ENCODE assay signal across 8 cellular contexts in genomic region chrX:139932077-139932900, GRCh38.
A peak's percentile ranks its signal among the peaks of the same experiment; 100 is the strongest.
DNase-seq lines count a peak whose midpoint lies in the region; ATAC-seq lines count a peak whose summit lies in the region.

No MANE protein-coding gene starts in this region.

- peak overlapping the region; percentile 87 for H3K4me3 ChIP-seq in HUES6 (ENCODE audit: low read depth, low read length)

- H3K27ac ChIP-seq in HUES6 (ENCODE audit: low read depth, low read length) (peak overlapping the region; percentile 82; the same call in 1 of the 2 replicates), cingulate gyrus (ENCODE audit: low read depth, low read length) (peak overlapping the region; percentile 54)

- ATAC-seq in GM21447 (IDR thresholded peaks at IDR 0.05; ENCODE audit: unreplicated experiment), result peak; percentile 30
- ATAC-seq in activated CD4-positive, CD25-positive, alpha-beta regulatory T cell treated with anti-CD3 and anti-CD28 coated beads, Interleukin-2, amount 50 U/mL, for 24 hours, result peak; percentile 39

- H3K9me3 ChIP-seq in HUES6 (ENCODE audit: control insufficient read depth, insufficient read depth, low read depth, low read length), result no peaks in the 10 kb centered on the region

- H3K36me3 ChIP-seq in HUES6 (ENCODE audit: control insufficient read depth, insufficient read depth, low read length), result no peaks in the 10 kb centered on the region

- peaks cover 34% of the 10 kb centered on the region for H3K4me1 ChIP-seq in HUES6 (ENCODE audit: control insufficient read depth, insufficient read depth, low read length)

- peak overlapping the region; percentile 90 for H3K9ac ChIP-seq in HUES6 (ENCODE audit: low read length)

- no peaks in the 10 kb centered on the region for H3K27me3 ChIP-seq in HUES6 (ENCODE audit: control insufficient read depth, insufficient read depth, low read length)

- DNase-seq in EH (ENCODE audit: low read depth), result peak; percentile 58
- peak; percentile 85 for DNase-seq in left kidney (ENCODE audit: low read depth, low spot score)
- DNase-seq in stimulated activated CD4-positive, alpha-beta T cell treated with anti-CD3 and anti-CD28 coated beads, Interleukin-4, amount 100 ng/mL, for 4 hours, result peak; percentile 31 to 40
- DNase-seq in AML-193 (lab: John Stamatoyannopoulos, UW), result no peak

Comparison
In these comparisons a context has a peak if more than half of its experiments do, and no peak if none do; other contexts are left out.
1. DNase-seq: peak in EH (single experiment), left kidney (single experiment) and stimulated activated CD4-positive, alpha-beta T cell treated with anti-CD3 and anti-CD28 coated beads, Interleukin-4, amount 100 ng/mL, for 4 hours (2 of 2); none in AML-193 (0 of 2).